In genomic region chr5:88140863-88141694, GRCh38 we compare ENCODE assay signal across 8 cellular contexts.
DNase-seq lines count a peak whose midpoint lies in the region; ATAC-seq and TF ChIP-seq lines count a peak whose summit lies in the region.

No MANE protein-coding gene starts in this region.

- peak; percentile 93 for ATAC-seq in HG02938 (IDR thresholded peaks at IDR 0.05; ENCODE audit: unreplicated experiment)
- peak; percentile 99 for ATAC-seq in right cardiac atrium
- peak; percentile 95 to 98 (median 98) for ATAC-seq in psoas muscle

- H3K4me1 ChIP-seq in right cardiac atrium (ENCODE audit: control insufficient read depth, insufficient read depth, low read length) (peaks cover 2% of the 10 kb centered on the region), psoas muscle (peaks cover 8% of the 10 kb centered on the region), urinary bladder (ENCODE audit: insufficient read depth) (no peaks in the 10 kb centered on the region)

- in situ Hi-C loops in GM13977 (cut with MboI; ENCODE audit: low pct_unique_long_range_greater_than_20kb, low sequenced_read_pairs, unreplicated experiment) = loop anchor here (10.0 kb wide), 1 partner anchor 534 kb away; no protein-coding TSS in a partner anchor

- H3K27me3 ChIP-seq in right cardiac atrium (ENCODE audit: control insufficient read depth, insufficient read depth) = peaks cover 2% of the 10 kb centered on the region
- peaks cover 14 to 75% (median 14%) of the 10 kb centered on the region in 3 donors for H3K27me3 ChIP-seq in psoas muscle (ENCODE audit: insufficient read depth in 3 of 3, low read length in 2 of 3)

- H3K4me3 ChIP-seq in right cardiac atrium (ENCODE audit: low read length) = peak overlapping the region; percentile 58
- peak overlapping the region; percentile 70 for H3K4me3 ChIP-seq in psoas muscle
- peak overlapping the region; percentile 29 for H3K4me3 ChIP-seq in urinary bladder (ENCODE audit: low read depth, low read length)

- H3K27ac ChIP-seq in right cardiac atrium (ENCODE audit: low read length) (no peak overlapping the region), psoas muscle (no peak overlapping the region), urinary bladder (ENCODE audit: low read depth) (no peak overlapping the region)

- TF ChIP-seq CTCF in GM13977 (IDR thresholded peaks at IDR 0.05; ENCODE audit: extremely low read depth, insufficient read depth, missing control alignments) (peak; percentile 74), psoas muscle (IDR thresholded peaks at IDR 0.05) (peak; percentile 61)

- DNase-seq in GM13977 (ENCODE audit: low spot score) (peak; percentile 80), NCI-H146 treated with DMSO at 0.1 percent for 48 hours (lab: John Stamatoyannopoulos, UW; ENCODE audit: unreplicated experiment) (peak; percentile 92), T-helper 1 cell (peak; percentile 50 to 95 (median 67)), anterior cingulate cortex (lab: John Stamatoyannopoulos, UW) (peak; percentile 94 to 100 (median 99)), right cardiac atrium (peak; percentile 97 to 98 (median 98)), psoas muscle (peak; percentile 96 to 97)

- WGBS in right cardiac atrium = 1% methylated on average over 45 of the region's 45 CpGs
- 1% methylated on average over 38 to 45 of the region's 45 CpGs for WGBS in psoas muscle, 3 donors
- under 1% methylated on average over 45 of the region's 45 CpGs for WGBS in urinary bladder

- no peaks in the 10 kb centered on the region for H3K9me3 ChIP-seq in right cardiac atrium (ENCODE audit: control insufficient read depth, low read length)
- no peaks in the 10 kb centered on the region for H3K9me3 ChIP-seq in psoas muscle

- intact Hi-C loops in right cardiac atrium (cut with DNase I) (loop anchor here in 3 of 4 donors (5.0 kb wide), 1 partner anchor 536 kb away; no protein-coding TSS in a partner anchor), psoas muscle (cut with DNase I) (loop anchor here (10.0 kb wide), 3 partner anchors 124 to 534 kb away; partner anchors contain the start of gene TMEM161B (in 1 of the 2))

- H3K36me3 ChIP-seq in psoas muscle (ENCODE audit: insufficient read depth in 1 of 2, low read depth in 1 of 2) = no peaks in the 10 kb centered on the region
- H3K36me3 ChIP-seq in urinary bladder (ENCODE audit: insufficient read depth) = no peaks in the 10 kb centered on the region
